In the genomic region with DNA sequence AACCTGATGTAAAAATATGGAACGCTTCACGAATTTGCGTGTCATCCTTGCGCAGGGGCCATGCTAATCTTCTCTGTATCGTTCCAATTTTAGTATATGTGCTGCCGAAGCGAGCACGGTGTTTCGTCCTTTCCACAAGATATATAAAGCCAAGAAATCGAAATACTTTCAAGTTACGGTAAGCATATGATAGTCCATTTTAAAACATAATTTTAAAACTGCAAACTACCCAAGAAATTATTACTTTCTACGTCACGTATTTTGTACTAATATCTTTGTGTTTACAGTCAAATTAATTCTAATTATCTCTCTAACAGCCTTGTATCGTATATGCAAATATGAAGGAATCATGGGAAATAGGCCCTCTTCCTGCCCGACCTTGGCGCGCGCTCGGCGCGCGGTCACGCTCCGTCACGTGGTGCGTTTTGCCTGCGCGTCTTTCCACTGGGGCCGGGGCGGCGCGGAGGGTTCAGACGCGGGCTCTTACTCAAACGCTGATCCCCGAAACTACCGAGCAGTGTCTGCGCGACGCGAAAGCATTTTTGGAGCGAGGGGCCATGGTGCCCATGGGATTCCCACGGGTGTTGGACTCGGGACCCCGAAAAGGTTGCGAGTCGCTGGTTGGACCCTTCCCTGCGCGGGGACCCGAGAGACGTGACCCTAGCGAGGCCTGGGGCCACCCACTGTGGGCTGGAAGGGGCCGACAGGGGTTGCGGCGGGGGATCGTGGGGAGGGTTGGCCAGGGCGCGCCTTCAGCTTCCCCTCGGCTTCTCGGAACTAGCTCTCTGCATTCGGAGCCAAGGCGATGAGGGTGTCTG, we compare ENCODE assay signal across 8 cellular contexts. TPM values are rescaled to one million over a fixed set of nuclear protein-coding genes. Genes with fewer than 3 reads are reported as not detected.
DNase-seq lines count a peak whose midpoint lies in the region; ATAC-seq and TF ChIP-seq lines count a peak whose summit lies in the region.

Gene RNU6-1, minus strand, starts transcription at position 117 of the 818 bp plus-strand sequence.

- H2AK5ac ChIP-seq in IMR-90 (ENCODE audit: low read depth, low read length): no peak within 1 kb of the TSS

- H4K8ac ChIP-seq in IMR-90 (ENCODE audit: low read depth in 2 of 2, low read length in 2 of 2): peak within 1 kb of the TSS; percentile 78 to 95; a peak in 3 of 4 replicates

- H3K9me2 ChIP-seq in OCI-LY7 (ENCODE audit: insufficient read depth, low read length): no peaks in the 10 kb centered on the region

- H4K5ac ChIP-seq in IMR-90 (ENCODE audit: low read depth, low read length): peak within 1 kb of the TSS; percentile 73

- TF ChIP-seq CTCF in IMR-90 (conservative IDR thresholded peaks at IDR 0.05; ENCODE audit: low read depth, low read length) (no peak), OCI-LY7 (conservative IDR thresholded peaks at IDR 0.05; ENCODE audit: low read length) (no peak)

- H3K4me1 ChIP-seq in IMR-90 (ENCODE audit: control insufficient read depth, insufficient read depth, low read length): peaks cover 15% of the 10 kb centered on the region; the same call in 1 of the 2 replicates
- peaks cover 63% of the 10 kb centered on the region for H3K4me1 ChIP-seq in OCI-LY7 (ENCODE audit: insufficient read depth, low read length, poor library complexity, severe bottlenecking)
- peaks cover 46% of the 10 kb centered on the region for H3K4me1 ChIP-seq in mononuclear cell (ENCODE audit: insufficient read depth, low read length)

- H3K4me2 ChIP-seq in IMR-90 (ENCODE audit: low read depth, low read length): peak within 1 kb of the TSS; percentile 89
- H3K4me2 ChIP-seq in OCI-LY7 (ENCODE audit: low read length): peak within 1 kb of the TSS; percentile 92

- H2AFZ ChIP-seq in IMR-90 (replicated peaks; ENCODE audit: low read length, poor library complexity): peak within 1 kb of the TSS; percentile 99
- H2AFZ ChIP-seq in OCI-LY7 (ENCODE audit: low read length): peak within 1 kb of the TSS; percentile 96

- H3K4me3 ChIP-seq in IMR-90 (ENCODE audit: insufficient read depth, low read depth, low read length) (peak within 1 kb of the TSS; percentile 74), OCI-LY7 (ENCODE audit: low read depth, low read length, poor library complexity, severe bottlenecking) (peak within 1 kb of the TSS; percentile 73), mononuclear cell (ENCODE audit: low read length) (peak within 1 kb of the TSS; percentile 69)

- H3K18ac ChIP-seq in IMR-90 (ENCODE audit: low read depth, low read length): peak within 1 kb of the TSS; percentile 75

- H2AK9ac ChIP-seq in IMR-90 (replicated peaks; ENCODE audit: low read depth, low read length, poor library complexity): peak within 1 kb of the TSS; percentile 85

- no peaks in the 10 kb centered on the region for H3K79me1 ChIP-seq in IMR-90 (ENCODE audit: low read depth in 1 of 2, low read length in 2 of 2)

- no peaks in the 10 kb centered on the region for H3K9me3 ChIP-seq in IMR-90 (ENCODE audit: control insufficient read depth, insufficient read depth, low read length)
- H3K9me3 ChIP-seq in OCI-LY7 (ENCODE audit: low read length): no peaks in the 10 kb centered on the region
- H3K9me3 ChIP-seq in mononuclear cell (ENCODE audit: low read depth, low read length): no peaks in the 10 kb centered on the region

- H3K4ac ChIP-seq in IMR-90 (ENCODE audit: low read depth, low read length): peak within 1 kb of the TSS; percentile 81

- H3K9me1 ChIP-seq in IMR-90 (ENCODE audit: insufficient read depth, low read length): 0 out of 2 replicates have a peak, but pooled peaks cover 6% of the 10 kb centered on the region

- intact Hi-C loops in IMR-90 (cut with micrococcal nuclease): loop anchor here (2.0 to 10.0 kb wide), 5 partner anchors 315 to 775 kb away; partner anchors contain the start of gene SMAD3
- intact Hi-C loops in OCI-LY7 (cut with micrococcal nuclease; ENCODE audit: unreplicated experiment): loop anchor here (1.0 to 5.0 kb wide), 3 partner anchors 298 to 318 kb away; partner anchors contain the start of genes C15orf61 and MAP2K5

- no peaks in the 10 kb centered on the region for H4K20me1 ChIP-seq in IMR-90 (ENCODE audit: insufficient read depth, low read length)
- no peaks in the 10 kb centered on the region for H4K20me1 ChIP-seq in OCI-LY7 (ENCODE audit: insufficient read depth, low read length)

- no peaks in the 10 kb centered on the region for H3K36me3 ChIP-seq in IMR-90 (ENCODE audit: control insufficient read depth, insufficient read depth, low read length)
- H3K36me3 ChIP-seq in OCI-LY7 (ENCODE audit: insufficient read depth, low read length): no peaks in the 10 kb centered on the region

- WGBS in IMR-90 (ENCODE audit: extremely low coverage in 2 of 2, insufficient read length in 1 of 2), 2 experiments: 1% methylated on average over 28 of the region's 62 CpGs; no CpG with 5 or more reads in 1 of the 2 experiments

- peak within 1 kb of the TSS; percentile 93 for H3K9ac ChIP-seq in IMR-90 (ENCODE audit: low read depth, low read length)

- POLR2A ChIA-PET in IMR-90 (lab: Charles Lee; ENCODE audit: unreplicated experiment) (interaction anchor here (0.6 kb wide), 1 partner anchor 332 kb away, joined by 7 read pairs; no protein-coding TSS in a partner anchor), OCI-LY7 (lab: Charles Lee) (interaction anchor here (0.6 to 2.2 kb wide), 6 partner anchors 10 to 1233 kb away, joined by 3 to 16 read pairs (median 4); no protein-coding TSS in a partner anchor)

- peak; percentile 49; the same call in 1 of the 2 replicates for TF ChIP-seq POLR2A in IMR-90 (IDR thresholded peaks at IDR 0.05; ENCODE audit: low read depth, low read length)

- dilution Hi-C loops in IMR-90 (cut with HindIII; ENCODE audit: low sequenced_read_pairs, unreplicated experiment): no loop called here

- H3K56ac ChIP-seq in IMR-90 (ENCODE audit: extremely low read depth, insufficient read depth, low read length): peak within 1 kb of the TSS; percentile 81; the same call in 1 of the 2 replicates

- ATAC-seq in GM21528 (IDR thresholded peaks at IDR 0.05; ENCODE audit: low FRiP score, unreplicated experiment): peak; percentile 87
- ATAC-seq in IMR-90 (ENCODE audit: low read depth): peak; percentile 81

- H2BK5ac ChIP-seq in IMR-90 (ENCODE audit: low read depth, low read length, poor library complexity, severe bottlenecking): peak within 1 kb of the TSS; percentile 90

- peak within 1 kb of the TSS; percentile 94 for H3K14ac ChIP-seq in IMR-90 (replicated peaks; ENCODE audit: low read depth, low read length)

- in situ Hi-C loops in IMR-90 (cut with MboI; ENCODE audit: low sequenced_read_pairs): loop anchor here (5.0 kb wide), 2 partner anchors 383 to 898 kb away; no protein-coding TSS in a partner anchor

- 0 out of 2 replicates have a peak within 1 kb of the TSS, but pooled peaks have one; percentile 10 for H2BK20ac ChIP-seq in IMR-90 (ENCODE audit: low read depth, low read length)

- H3K79me2 ChIP-seq in OCI-LY7 (ENCODE audit: insufficient read depth, low read depth, low read length): no peaks in the 10 kb centered on the region

- peak within 1 kb of the TSS; percentile 80 for H2BK120ac ChIP-seq in IMR-90 (ENCODE audit: low read depth, low read length)

- TF ChIP-seq RAD21 in IMR-90 (IDR thresholded peaks at IDR 0.05; ENCODE audit: low read length): no peak

- CTCF ChIA-PET in IMR-90 (lab: Yijun Ruan, JAX): interaction anchor here (1.4 kb wide), 1 partner anchor 313 kb away, joined by 3 read pairs; no protein-coding TSS in a partner anchor
- CTCF ChIA-PET in OCI-LY7 (lab: Charles Lee; ENCODE audit: unreplicated experiment): interaction anchor here (1.0 to 1.6 kb wide), 2 partner anchors 13 to 58 kb away, joined by 4 to 5 read pairs; no protein-coding TSS in a partner anchor

- peak within 1 kb of the TSS; percentile 86 for H4K91ac ChIP-seq in IMR-90 (ENCODE audit: insufficient read depth, low read depth, low read length)

- H3K27me3 ChIP-seq in IMR-90 (ENCODE audit: control insufficient read depth, insufficient read depth, low read length): peaks cover 23% of the 10 kb centered on the region
- peaks cover 12% of the 10 kb centered on the region for H3K27me3 ChIP-seq in mononuclear cell (ENCODE audit: insufficient read depth, low read length)

- peak within 1 kb of the TSS; percentile 53; the same call in 1 of the 3 replicates for H2BK15ac ChIP-seq in IMR-90 (ENCODE audit: low read depth, low read length)

- DNase-seq in DMS 273 (lab: John Stamatoyannopoulos, UW; ENCODE audit: unreplicated experiment) (peak; percentile 90), IMR-90 (peak; percentile 91), OCI-LY7 (ENCODE audit: low spot score) (peak; percentile 97), activated T-cell treated with anti-CD3 and anti-CD28 coated beads for 4 hours (peak; percentile 93), epidermal melanocyte (ENCODE audit: insufficient read length, low spot score) (peak; percentile 95)
- DNase-seq in stimulated activated CD8-positive, alpha-beta memory T cell treated with anti-CD3 and anti-CD28 coated beads, Interleukin-2, amount 100 ng/mL, for 48 hours (ENCODE audit: low read depth in 2 of 2): peak; percentile 86 to 91

- H3K27ac ChIP-seq in IMR-90 (ENCODE audit: insufficient read depth, low read length) (peak within 1 kb of the TSS; percentile 96), OCI-LY7 (ENCODE audit: low read depth, low read length, poor library complexity, severe bottlenecking) (peak within 1 kb of the TSS; percentile 86)

- BruUV-seq in IMR-90 (replicated peaks; lab: Mats Ljungman, UMichigan): no TSS peak
- no TSS peak for BruUV-seq in OCI-LY7 (replicated peaks; lab: Mats Ljungman, UMichigan)

- H3K23ac ChIP-seq in IMR-90 (ENCODE audit: low read depth, low read length): peak within 1 kb of the TSS; percentile 70

TF ChIP-seq in IMR-90, 13 proteins besides CTCF, POLR2A, EP300 and RAD21 (continues in another document):
- TF ChIP-seq BHLHE40 (IDR thresholded peaks at IDR 0.05; ENCODE audit: low read depth, low read length) (0 out of 2 replicates have a peak, but pooled peaks have one; percentile 26), ELK1 (IDR thresholded peaks at IDR 0.05; ENCODE audit: borderline replicate concordance, low read depth, low read length) (no peak)

RNA-seq across cellular contexts. Expression of gene RNU6-1, which starts in this region (rescaled TPM):
- total RNA-seq in IMR-90 (2012; rRNA removed): not detected in 2 replicates
- polyA plus RNA-seq in IMR-90 (2012; rRNA removed): not detected in 2 replicates
- not detected in 2 replicates for polyA plus RNA-seq in IMR-90 (2012; cell fraction: cytosol; rRNA removed)
- polyA plus RNA-seq in IMR-90 (2012; cell fraction: nucleus; rRNA removed; ENCODE audit: low replicate concordance): not detected in 2 replicates
- total RNA-seq in OCI-LY7 (2014; rRNA removed; shearing (Covaris generic)): not detected in 2 replicates
- not detected in 2 replicates for total RNA-seq in OCI-LY7 (2022)
- not detected for total RNA-seq in mononuclear cell

Comparison
In these comparisons a context has a peak if more than half of its experiments do, and no peak if none do; other contexts are left out.
1. Peak in every context shown above with its lines: DNase-seq, ATAC-seq, H3K4me3 ChIP-seq and H3K27ac ChIP-seq.
2. Peak in DNase-seq, ATAC-seq, H3K4me3 ChIP-seq, H3K27ac ChIP-seq, H3K9ac ChIP-seq and H3K4me2 ChIP-seq in IMR-90; RNA of the gene not detected or under 1 TPM.
3. Peak in DNase-seq, H3K4me3 ChIP-seq, H3K27ac ChIP-seq and H3K4me2 ChIP-seq in OCI-LY7; RNA of the gene not detected or under 1 TPM.